Comparison of ENCODE assay signal across 14 cellular contexts in genomic region chr10:73828166-73828565, GRCh38.
"Had no signal": no experiment of that assay in that cellular context is flagged by ENCODE, and none has a peak within 500 bp of the region (broad histone marks: within the 10 kb centered on the region; RNA-seq: fewer than 3 reads in every experiment).

No MANE protein-coding gene starts in this region.

- H3K4me1 ChIP-seq: ascending aorta, colonic mucosa, gastrocnemius medialis, heart right ventricle, left ventricle myocardium inferior, parathyroid adenoma, stomach had no signal

- H3K27ac ChIP-seq: colonic mucosa, gastrocnemius medialis, heart right ventricle, left ventricle myocardium inferior, parathyroid adenoma, stomach had no signal

- H3K27ac Mint-ChIP-seq: type B pancreatic cell had no signal

- H3K9me3 ChIP-seq: ascending aorta, colonic mucosa, gastrocnemius medialis, heart right ventricle, left ventricle myocardium inferior, stomach had no signal

- H3K36me3 Mint-ChIP-seq: type B pancreatic cell had no signal

- H3K9me3 Mint-ChIP-seq: central memory CD8-positive, alpha-beta T cell; stimulated activated effector memory CD8-positive, alpha-beta T cell treated with anti-CD3 and anti-CD28 coated beads, Interleukin-12 subunit alpha, Interleukin-12 subunit beta, amount 100 ng/mL, for 72 hours; type B pancreatic cell had no signal

- H3K4me3 Mint-ChIP-seq: central memory CD8-positive, alpha-beta T cell; stimulated activated effector memory CD8-positive, alpha-beta T cell treated with anti-CD3 and anti-CD28 coated beads, Interleukin-12 subunit alpha, Interleukin-12 subunit beta, amount 100 ng/mL, for 72 hours; type B pancreatic cell had no signal

- H3K4me1 Mint-ChIP-seq: central memory CD8-positive, alpha-beta T cell had no signal

- ATAC-seq: gastrocnemius medialis; sciatic nerve; stimulated activated effector memory CD8-positive, alpha-beta T cell treated with anti-CD3 and anti-CD28 coated beads, Interleukin-12 subunit alpha, Interleukin-12 subunit beta, amount 100 ng/mL, for 72 hours had no signal

- H3K27me3 Mint-ChIP-seq: central memory CD8-positive, alpha-beta T cell; type B pancreatic cell had no signal

- H3K27me3 ChIP-seq: ascending aorta, colonic mucosa, gastrocnemius medialis, heart right ventricle, stomach had no signal

- H3K36me3 ChIP-seq: colonic mucosa had no signal

- DNase-seq: activated CD4-positive, alpha-beta T cell treated with anti-CD3 and anti-CD28 coated beads, Interleukin-2, amount 50 U/mL, for 48 hours; activated naive CD4-positive, alpha-beta T cell; colonic mucosa; gastrocnemius medialis; heart right ventricle; left ventricle myocardium inferior; stimulated activated CD4-positive, alpha-beta T cell treated with anti-CD3 and anti-CD28 coated beads, Interleukin-4, amount 100 ng/mL, for 24 hours; stomach had no signal

- H3K4me3 ChIP-seq: ascending aorta, colonic mucosa, gastrocnemius medialis, heart right ventricle, left ventricle myocardium inferior, stomach had no signal
